Comparison of ENCODE assay signal across 22 cellular contexts in the genomic region with DNA sequence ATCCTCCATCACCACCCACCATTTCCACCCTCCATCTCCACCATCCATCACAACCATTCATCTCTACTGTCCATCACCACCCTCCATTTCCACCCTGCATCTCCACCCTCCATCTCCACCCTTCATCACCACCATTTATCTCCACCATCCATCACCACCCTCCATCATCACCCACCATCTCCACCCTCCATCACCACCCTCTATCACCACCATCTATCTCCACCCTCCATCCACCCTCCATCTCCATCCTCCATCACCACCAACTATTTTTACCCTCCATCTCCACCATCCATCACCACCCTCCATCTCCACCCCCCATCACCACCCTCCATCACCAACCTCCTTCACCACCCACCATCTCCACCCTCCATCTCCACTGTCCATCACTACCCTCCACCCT. TPM values are rescaled to one million over a fixed set of nuclear protein-coding genes. Genes with fewer than 3 reads are reported as not detected.
"Had no signal": no experiment of that assay in that cellular context is flagged by ENCODE, and none has a peak within 500 bp of the region (broad histone marks: within the 10 kb centered on the region; RNA-seq: fewer than 3 reads in every experiment).

No MANE protein-coding gene starts in this region.

- H3K27ac ChIP-seq: coronary artery, dorsolateral prefrontal cortex, esophagus muscularis mucosa, foreskin keratinocyte, gastroesophageal sphincter, heart left ventricle, hepatocyte, left lung, lower lobe of right lung had no signal

- DNase-seq: dermis blood vessel endothelial cell; effector CD4-positive, alpha-beta T cell; effector memory CD4-positive, alpha-beta T cell; foreskin keratinocyte; heart left ventricle; hypothalamus; immature natural killer cell; islet precursor cell; left cardiac atrium; left lung; left ventricle myocardium superior; lower lobe of right lung; mesenchymal stem cell; mucosa of descending colon had no signal

- H3K4me3 ChIP-seq: coronary artery, dorsolateral prefrontal cortex, esophagus muscularis mucosa, gastroesophageal sphincter, heart left ventricle, hepatocyte, left lung, lower lobe of right lung, mucosa of descending colon had no signal

- FAIRE-seq: colon, endothelial cell of umbilical vein, frontal cortex had no signal

- H3K4me1 ChIP-seq: foreskin keratinocyte had no signal

- H3K36me3 ChIP-seq: esophagus muscularis mucosa, gastroesophageal sphincter, heart left ventricle, left lung, lower lobe of right lung had no signal

- ATAC-seq: foreskin keratinocyte, gastroesophageal sphincter, heart left ventricle, left cardiac atrium, left lung, left ventricle myocardium superior, lower lobe of right lung, mucosa of descending colon had no signal

- H3K27me3 ChIP-seq: dorsolateral prefrontal cortex, esophagus muscularis mucosa, foreskin keratinocyte, hepatocyte had no signal

- H3K9me3 ChIP-seq: esophagus muscularis mucosa, gastroesophageal sphincter, heart left ventricle, left lung, lower lobe of right lung, mucosa of descending colon had no signal

RNA-seq across cellular contexts. Expression of a gene that starts 4.7 kb away (rescaled TPM):
- polyA plus RNA-seq: immature natural killer cell had no signal
